Comparison of ENCODE assay signal across 26 cellular contexts in the genomic region with DNA sequence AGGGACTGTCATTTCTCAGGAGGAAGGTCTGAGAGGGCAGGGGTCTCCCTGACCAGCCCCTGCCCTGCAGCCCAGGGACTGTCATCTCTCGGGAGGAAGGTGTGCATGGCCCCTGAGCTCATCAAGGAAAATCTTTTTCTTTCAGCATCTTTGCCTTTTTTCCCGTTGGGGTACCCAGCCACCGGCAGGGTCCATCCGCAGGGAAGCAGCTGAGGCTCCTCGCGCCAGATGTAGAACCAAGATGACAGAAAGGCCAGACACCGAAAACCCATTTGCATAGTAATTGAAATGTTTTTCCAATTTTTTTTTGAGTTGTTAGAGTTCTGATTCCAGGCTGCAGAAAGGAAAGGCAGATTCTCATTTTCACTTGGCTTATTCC.
"Had no signal": no experiment of that assay in that cellular context is flagged by ENCODE, and none has a peak within 500 bp of the region (broad histone marks: within the 10 kb centered on the region; RNA-seq: fewer than 3 reads in every experiment).

No MANE protein-coding gene starts in this region.

- H3K36me3 ChIP-seq: heart right ventricle, pancreas, prostate gland, tibial nerve, upper lobe of left lung had no signal

- H3K36me3 Mint-ChIP-seq: natural killer cell treated with Interleukin-12 subunit alpha and Interleukin-12 subunit beta and Interleukin-15 and Interleukin-18, amount 100 ng/mL, for 72 hours had no signal

- DNase-seq: heart right ventricle; kidney glomerular epithelial cell; left cardiac atrium; mesendoderm; midbrain; mucosa of descending colon; naive thymus-derived CD4-positive, alpha-beta T cell; retina; right cardiac atrium; stimulated activated CD4-positive, alpha-beta T cell treated with anti-CD3 and anti-CD28 coated beads, Interleukin-1b, Interleukin-23, amount 100 ng/mL, for 48 hours; stimulated activated CD4-positive, alpha-beta T cell treated with anti-CD3 and anti-CD28 coated beads, Interleukin-2, amount 100 ng/mL, for 48 hours; stimulated activated CD4-positive, alpha-beta T cell treated with anti-CD3 and anti-CD28 coated beads, Interleukin-4, amount 100 ng/mL, for 4 hours; stimulated activated CD8-positive, alpha-beta memory T cell treated with anti-CD3 and anti-CD28 coated beads, Interleukin-4, amount 100 ng/mL, for 48 hours; stimulated activated naive CD4-positive, alpha-beta T cell treated with Interleukin-2 at 50 U/mL for 16 hours; stimulated activated naive CD8-positive, alpha-beta T cell treated with anti-CD3 and anti-CD28 coated beads, Interleukin-15, amount 100 ng/mL, for 72 hours; substantia nigra had no signal

- H3K4me1 Mint-ChIP-seq: naive thymus-derived CD4-positive, alpha-beta T cell; stimulated activated memory B cell treated with anti-CD40 and anti-IgM and Interleukin-4, amounts not matched to agents 10 μg/mL and 1 μg/mL and 100 μg/mL, for 72 hours; stimulated activated naive CD8-positive, alpha-beta T cell treated with anti-CD3 and anti-CD28 coated beads, Interleukin-15, amount 100 ng/mL, for 72 hours had no signal

- H3K9me3 ChIP-seq: heart right ventricle, mucosa of descending colon, pancreas, prostate gland, tibial nerve, upper lobe of left lung had no signal

- ATAC-seq: heart right ventricle; left cardiac atrium; left lobe of liver; mucosa of descending colon; naive thymus-derived CD4-positive, alpha-beta T cell; pancreas; right cardiac atrium; stimulated activated memory B cell treated with anti-CD40 and anti-IgM and Interleukin-4, amounts not matched to agents 10 μg/mL and 1 μg/mL and 100 μg/mL, for 72 hours; stimulated activated naive CD8-positive, alpha-beta T cell treated with anti-CD3 and anti-CD28 coated beads, Interleukin-15, amount 100 ng/mL, for 72 hours had no signal

- H3K27ac Mint-ChIP-seq: naive thymus-derived CD4-positive, alpha-beta T cell; natural killer cell treated with Interleukin-12 subunit alpha and Interleukin-12 subunit beta and Interleukin-15 and Interleukin-18, amount 100 ng/mL, for 72 hours; stimulated activated memory B cell treated with anti-CD40 and anti-IgM and Interleukin-4, amounts not matched to agents 10 μg/mL and 1 μg/mL and 100 μg/mL, for 72 hours; stimulated activated naive CD8-positive, alpha-beta T cell treated with anti-CD3 and anti-CD28 coated beads, Interleukin-15, amount 100 ng/mL, for 72 hours had no signal

- H3K27me3 Mint-ChIP-seq: natural killer cell treated with Interleukin-12 subunit alpha and Interleukin-12 subunit beta and Interleukin-15 and Interleukin-18, amount 100 ng/mL, for 72 hours had no signal

- H3K27ac ChIP-seq: heart right ventricle, hepatocyte, pancreas, prostate gland, tibial nerve, upper lobe of left lung had no signal

- H3K79me2 ChIP-seq: hepatocyte had no signal

- H3K4me3 Mint-ChIP-seq: naive thymus-derived CD4-positive, alpha-beta T cell; natural killer cell treated with Interleukin-12 subunit alpha and Interleukin-12 subunit beta and Interleukin-15 and Interleukin-18, amount 100 ng/mL, for 72 hours; stimulated activated memory B cell treated with anti-CD40 and anti-IgM and Interleukin-4, amounts not matched to agents 10 μg/mL and 1 μg/mL and 100 μg/mL, for 72 hours; stimulated activated naive CD8-positive, alpha-beta T cell treated with anti-CD3 and anti-CD28 coated beads, Interleukin-15, amount 100 ng/mL, for 72 hours had no signal

- H3K4me3 ChIP-seq: heart right ventricle, hepatocyte, lung, mucosa of descending colon, pancreas, prostate gland, smooth muscle cell, tibial nerve, upper lobe of left lung had no signal

- H3K4me2 ChIP-seq: hepatocyte, smooth muscle cell had no signal

- H2AFZ ChIP-seq: hepatocyte had no signal

- H3K4me1 ChIP-seq: heart right ventricle, pancreas, prostate gland, tibial nerve, upper lobe of left lung had no signal

- H3K27me3 ChIP-seq: hepatocyte, pancreas, tibial nerve, upper lobe of left lung had no signal
